Comparison of ENCODE assay signal across 13 cellular contexts in the genomic region with DNA sequence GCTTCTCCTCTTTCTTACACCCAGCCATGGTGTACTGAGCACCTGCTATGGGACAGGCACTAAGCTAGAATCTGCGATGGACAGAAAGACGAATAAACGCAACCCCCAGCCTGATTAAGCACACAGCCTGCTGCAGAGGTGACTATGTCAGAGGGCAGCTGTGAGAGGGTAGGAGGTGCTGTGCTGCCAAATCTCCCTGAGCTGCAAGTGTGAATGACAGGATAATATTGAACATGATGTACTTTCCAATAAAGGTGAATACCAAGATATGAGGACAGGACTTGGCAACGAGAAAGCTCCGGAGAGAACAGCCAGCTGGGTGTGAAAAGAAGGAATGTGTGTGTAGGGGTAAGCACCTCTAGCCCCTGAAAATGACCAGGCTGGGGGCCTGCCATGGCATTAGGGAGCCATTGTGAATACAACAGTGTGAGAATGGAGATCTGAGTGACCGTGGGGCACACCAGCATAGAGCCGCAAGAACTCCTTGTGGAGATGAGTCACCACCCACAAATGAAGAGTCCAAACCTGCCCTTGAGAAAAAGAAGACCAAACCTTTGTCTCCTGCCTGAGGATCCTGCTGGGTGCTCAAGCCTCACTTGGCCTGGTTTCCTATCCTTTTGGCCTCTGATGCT.
A peak's percentile ranks its signal among the peaks of the same experiment; 100 is the strongest.
DNase-seq lines count a peak whose midpoint lies in the region; ATAC-seq and TF ChIP-seq lines count a peak whose summit lies in the region.
"Had no signal": no experiment of that assay in that cellular context is flagged by ENCODE, and none has a peak within 500 bp of the region (broad histone marks: within the 10 kb centered on the region; RNA-seq: fewer than 3 reads in every experiment).

No MANE protein-coding gene starts in this region.

- TF ChIP-seq CTCF in HCT116 (IDR thresholded peaks at IDR 0.05 in 2 of 3, conservative IDR thresholded peaks at IDR 0.05 in 1 of 3; ENCODE audit: borderline replicate concordance in 1 of 3, insufficient read depth in 1 of 3, low read depth in 2 of 3, low read length in 2 of 3) = no peak

- no peaks in the 10 kb centered on the region for H3K27me3 ChIP-seq in HCT116 (ENCODE audit: insufficient read depth, low read length)
- H3K27me3 ChIP-seq: gastrocnemius medialis had no signal

- RAD21 ChIA-PET in HCT116 (lab: Charles Lee; ENCODE audit: low non-redundant PET in 1 of 2, low total read pairs in 2 of 2, uncharacterized antibody in 2 of 2, unreplicated experiment in 2 of 2) = no interaction called here

- no TSS peak for BruUV-seq in HCT116 (replicated peaks; lab: Mats Ljungman, UMichigan)

- H3K79me2 ChIP-seq in HCT116 (ENCODE audit: insufficient read depth, low read length) = no peaks in the 10 kb centered on the region

- no peaks in the 10 kb centered on the region for H3K9me3 ChIP-seq in HCT116 (ENCODE audit: control insufficient read depth in 1 of 2, insufficient read depth in 1 of 2, low read depth in 1 of 2, low read length in 2 of 2)
- H3K9me3 ChIP-seq: gastrocnemius medialis had no signal

- no peak for TF ChIP-seq POLR2A in HCT116 (IDR thresholded peaks at IDR 0.05; ENCODE audit: borderline replicate concordance, extremely low read depth, insufficient read depth, insufficient read length)

- H3K9ac ChIP-seq in HCT116 (ENCODE audit: low read length) = no peak overlapping the region

- H3K9me2 ChIP-seq in HCT116 (ENCODE audit: insufficient read depth) = no peaks in the 10 kb centered on the region

- H2AFZ ChIP-seq in HCT116 (ENCODE audit: low read depth, low read length, poor library complexity, severe bottlenecking) = no peak overlapping the region

- no peak overlapping the region for H3K4me3 ChIP-seq in HCT116 (replicated peaks in 1 of 2; ENCODE audit: low read depth in 1 of 2, low read length in 2 of 2)
- H3K4me3 ChIP-seq: gastrocnemius medialis had no signal

- DNase-seq in HCT116 (ENCODE audit: low read depth, low spot score) (no peak), RPMI7951 (ENCODE audit: low read depth) (peak; percentile 65), renal cortical epithelial cell (ENCODE audit: low read depth) (peak; percentile 59), GOT3 (lab: John Stamatoyannopoulos, UW) (no peak), D341Med (ENCODE audit: low spot score) (no peak), NCI-H1048 (lab: John Stamatoyannopoulos, UW) (no peak)
- DNase-seq: activated CD8-positive, alpha-beta memory T cell treated with anti-CD3 and anti-CD28 coated beads, Interleukin-2, amount 50 U/mL, for 48 hours; CD8-positive, alpha-beta T cell; effector CD4-positive, alpha-beta T cell; gastrocnemius medialis; natural killer cell; NCI-H1930 had no signal

- no peak for TF ChIP-seq RAD21 in HCT116 (IDR thresholded peaks at IDR 0.05; ENCODE audit: low read depth)

- no peak overlapping the region for H3K27ac ChIP-seq in HCT116 (ENCODE audit: low read depth, low read length)
- H3K27ac ChIP-seq: gastrocnemius medialis had no signal

- no peaks in the 10 kb centered on the region for H3K36me3 ChIP-seq in HCT116 (ENCODE audit: control insufficient read depth in 1 of 2, insufficient read depth in 2 of 2, low read length in 2 of 2)
- H3K36me3 ChIP-seq: gastrocnemius medialis had no signal

- H3K4me1 ChIP-seq in HCT116 (ENCODE audit: control insufficient read depth in 1 of 2, insufficient read depth in 2 of 2, low read length in 2 of 2) = peaks cover 0 to 10% of the 10 kb centered on the region in 2 experiments; a peak in 2 of 4 replicates
- H3K4me1 ChIP-seq: gastrocnemius medialis had no signal

- H3K4me2 ChIP-seq in HCT116 (ENCODE audit: low read length) = peak overlapping the region; percentile 16

- no peaks in the 10 kb centered on the region for H4K20me1 ChIP-seq in HCT116 (ENCODE audit: insufficient read depth)

- POLR2A ChIA-PET in HCT116 (lab: Charles Lee) = interaction anchor here (1.4 kb wide), 1 partner anchor 83 kb away, joined by 3 read pairs; a partner anchor contains a TSS

- intact Hi-C loops in HCT116 (cut with micrococcal nuclease) = no loop called here

- peak; percentile 66 for ATAC-seq in HCT116
- ATAC-seq in esophagus mucosa = peak; percentile 36
- ATAC-seq: CD8-positive, alpha-beta T cell; gastrocnemius medialis; natural killer cell had no signal

- CTCF ChIA-PET in HCT116 (lab: Charles Lee) = no interaction called here

TF ChIP-seq in HCT116, 20 proteins besides CTCF, POLR2A, EP300 and RAD21:
- TF ChIP-seq, protein P1, sequence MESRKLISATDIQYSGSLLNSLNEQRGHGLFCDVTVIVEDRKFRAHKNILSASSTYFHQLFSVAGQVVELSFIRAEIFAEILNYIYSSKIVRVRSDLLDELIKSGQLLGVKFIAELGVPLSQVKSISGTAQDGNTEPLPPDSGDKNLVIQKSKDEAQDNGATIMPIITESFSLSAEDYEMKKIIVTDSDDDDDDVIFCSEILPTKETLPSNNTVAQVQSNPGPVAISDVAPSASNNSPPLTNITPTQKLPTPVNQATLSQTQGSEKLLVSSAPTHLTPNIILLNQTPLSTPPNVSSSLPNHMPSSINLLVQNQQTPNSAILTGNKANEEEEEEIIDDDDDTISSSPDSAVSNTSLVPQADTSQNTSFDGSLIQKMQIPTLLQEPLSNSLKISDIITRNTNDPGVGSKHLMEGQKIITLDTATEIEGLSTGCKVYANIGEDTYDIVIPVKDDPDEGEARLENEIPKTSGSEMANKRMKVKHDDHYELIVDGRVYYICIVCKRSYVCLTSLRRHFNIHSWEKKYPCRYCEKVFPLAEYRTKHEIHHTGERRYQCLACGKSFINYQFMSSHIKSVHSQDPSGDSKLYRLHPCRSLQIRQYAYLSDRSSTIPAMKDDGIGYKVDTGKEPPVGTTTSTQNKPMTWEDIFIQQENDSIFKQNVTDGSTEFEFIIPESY (IDR thresholded peaks at IDR 0.05; ENCODE audit: extremely low read depth, insufficient replicate concordance, low read length) = no peak
- TF ChIP-seq CBX3 (IDR thresholded peaks at IDR 0.05; ENCODE audit: low read depth) = no peak
- no peak for TF ChIP-seq YY1 (IDR thresholded peaks at IDR 0.05; ENCODE audit: extremely low read depth, insufficient replicate concordance, low read depth, low read length)
- TF ChIP-seq ELF1 (IDR thresholded peaks at IDR 0.05; ENCODE audit: borderline replicate concordance, low read depth) = no peak
- no peak for TF ChIP-seq FOSL1 (IDR thresholded peaks at IDR 0.05; ENCODE audit: low read depth)
- no peak for TF ChIP-seq ZFX (IDR thresholded peaks at IDR 0.05)
- TF ChIP-seq, protein P2, sequence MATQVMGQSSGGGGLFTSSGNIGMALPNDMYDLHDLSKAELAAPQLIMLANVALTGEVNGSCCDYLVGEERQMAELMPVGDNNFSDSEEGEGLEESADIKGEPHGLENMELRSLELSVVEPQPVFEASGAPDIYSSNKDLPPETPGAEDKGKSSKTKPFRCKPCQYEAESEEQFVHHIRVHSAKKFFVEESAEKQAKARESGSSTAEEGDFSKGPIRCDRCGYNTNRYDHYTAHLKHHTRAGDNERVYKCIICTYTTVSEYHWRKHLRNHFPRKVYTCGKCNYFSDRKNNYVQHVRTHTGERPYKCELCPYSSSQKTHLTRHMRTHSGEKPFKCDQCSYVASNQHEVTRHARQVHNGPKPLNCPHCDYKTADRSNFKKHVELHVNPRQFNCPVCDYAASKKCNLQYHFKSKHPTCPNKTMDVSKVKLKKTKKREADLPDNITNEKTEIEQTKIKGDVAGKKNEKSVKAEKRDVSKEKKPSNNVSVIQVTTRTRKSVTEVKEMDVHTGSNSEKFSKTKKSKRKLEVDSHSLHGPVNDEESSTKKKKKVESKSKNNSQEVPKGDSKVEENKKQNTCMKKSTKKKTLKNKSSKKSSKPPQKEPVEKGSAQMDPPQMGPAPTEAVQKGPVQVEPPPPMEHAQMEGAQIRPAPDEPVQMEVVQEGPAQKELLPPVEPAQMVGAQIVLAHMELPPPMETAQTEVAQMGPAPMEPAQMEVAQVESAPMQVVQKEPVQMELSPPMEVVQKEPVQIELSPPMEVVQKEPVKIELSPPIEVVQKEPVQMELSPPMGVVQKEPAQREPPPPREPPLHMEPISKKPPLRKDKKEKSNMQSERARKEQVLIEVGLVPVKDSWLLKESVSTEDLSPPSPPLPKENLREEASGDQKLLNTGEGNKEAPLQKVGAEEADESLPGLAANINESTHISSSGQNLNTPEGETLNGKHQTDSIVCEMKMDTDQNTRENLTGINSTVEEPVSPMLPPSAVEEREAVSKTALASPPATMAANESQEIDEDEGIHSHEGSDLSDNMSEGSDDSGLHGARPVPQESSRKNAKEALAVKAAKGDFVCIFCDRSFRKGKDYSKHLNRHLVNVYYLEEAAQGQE (IDR thresholded peaks at IDR 0.05; ENCODE audit: low read depth) = no peak
- TF ChIP-seq TCF7L2 (IDR thresholded peaks at IDR 0.05; ENCODE audit: borderline replicate concordance, extremely low read depth, insufficient read depth, insufficient read length) = no peak
- TF ChIP-seq SRF (IDR thresholded peaks at IDR 0.05; ENCODE audit: low read depth) = no peak
- no peak for TF ChIP-seq ZNF274 (IDR thresholded peaks at IDR 0.05; ENCODE audit: low read depth, low read length)
- TF ChIP-seq CEBPB (IDR thresholded peaks at IDR 0.05; ENCODE audit: low read depth) = no peak
- TF ChIP-seq POLR2AphosphoS5 (IDR thresholded peaks at IDR 0.05; ENCODE audit: low read depth, low read length) = no peak
- no peak for TF ChIP-seq SP1 (IDR thresholded peaks at IDR 0.05; ENCODE audit: low read depth)
- no peak for TF ChIP-seq EZH2 (IDR thresholded peaks at IDR 0.05)
- TF ChIP-seq, protein P3, sequence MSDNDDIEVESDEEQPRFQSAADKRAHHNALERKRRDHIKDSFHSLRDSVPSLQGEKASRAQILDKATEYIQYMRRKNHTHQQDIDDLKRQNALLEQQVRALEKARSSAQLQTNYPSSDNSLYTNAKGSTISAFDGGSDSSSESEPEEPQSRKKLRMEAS (IDR thresholded peaks at IDR 0.05) = no peak
- TF ChIP-seq JUND (IDR thresholded peaks at IDR 0.05) = no peak
- TF ChIP-seq, protein P4, sequence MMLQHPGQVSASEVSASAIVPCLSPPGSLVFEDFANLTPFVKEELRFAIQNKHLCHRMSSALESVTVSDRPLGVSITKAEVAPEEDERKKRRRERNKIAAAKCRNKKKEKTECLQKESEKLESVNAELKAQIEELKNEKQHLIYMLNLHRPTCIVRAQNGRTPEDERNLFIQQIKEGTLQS (IDR thresholded peaks at IDR 0.05) = no peak
- no peak for TF ChIP-seq EGR1 (IDR thresholded peaks at IDR 0.05; ENCODE audit: low read depth)
- TF ChIP-seq SIN3A (IDR thresholded peaks at IDR 0.05; ENCODE audit: low read depth) = no peak
- no peak for TF ChIP-seq EZH2phosphoT487 (IDR thresholded peaks at IDR 0.05; ENCODE audit: borderline replicate concordance)

Comparison
In these comparisons a context has a peak if more than half of its experiments do, and no peak if none do; other contexts are left out.
1. DNase-seq: peak in RPMI7951 (single experiment) and renal cortical epithelial cell (single experiment); none in HCT116 (single experiment), GOT3 (single experiment), D341Med (single experiment) and NCI-H1048 (single experiment).